ENCODE assay signal across 16 cellular contexts in the genomic region with DNA sequence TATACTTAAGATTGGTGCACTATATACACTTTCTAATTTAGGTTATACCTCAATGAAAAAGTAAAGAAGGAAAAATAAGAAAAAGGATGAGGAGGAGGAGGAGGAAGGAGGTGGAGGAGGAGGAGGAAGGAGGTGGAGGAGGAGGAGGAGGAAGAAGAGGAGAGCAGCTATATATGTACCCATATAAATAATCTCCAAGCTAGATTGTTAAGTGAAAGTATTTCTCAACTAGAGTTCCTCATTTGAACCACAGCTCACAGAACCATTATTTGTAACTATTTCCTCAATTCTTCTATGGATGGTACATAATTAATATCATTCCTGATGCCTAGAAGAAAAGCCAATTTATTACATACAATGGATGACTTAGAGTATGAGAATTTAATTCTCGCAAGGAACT.
"Had no signal": no experiment of that assay in that cellular context is flagged by ENCODE, and none has a peak within 500 bp of the region (broad histone marks: within the 10 kb centered on the region; RNA-seq: fewer than 3 reads in every experiment).

No MANE protein-coding gene starts in this region.

- H3K27ac ChIP-seq: brain microvascular endothelial cell, left ventricle myocardium inferior, neutrophil had no signal

- ATAC-seq: natural killer cell; stimulated activated memory B cell treated with anti-CD40 and anti-IgM and Interleukin-4, amounts not matched to agents 10 μg/mL and 1 μg/mL and 100 μg/mL, for 72 hours had no signal

- H3K4me3 ChIP-seq: left ventricle myocardium inferior had no signal

- H3K9me3 ChIP-seq: left ventricle myocardium inferior, neutrophil had no signal

- DNase-seq: activated B cell treated with CpG ODN at 0.5 μM for 24 hours; activated CD4-positive, alpha-beta T cell treated with anti-CD3 and anti-CD28 coated beads, Interleukin-2, amount 10 ng/mL, durations not matched to agents 7 days and 5 days; activated CD8-positive, alpha-beta memory T cell treated with anti-CD3 and anti-CD28 coated beads for 24 hours; activated naive CD8-positive, alpha-beta T cell treated with anti-CD3 and anti-CD28 coated beads for 36 hours; brain microvascular endothelial cell; effector CD8-positive, alpha-beta T cell; foreskin fibroblast; glutamatergic neuron; hypothalamus; left ventricle myocardium inferior; mesenchymal stem cell; natural killer cell; retina; T1000 had no signal

- H3K36me3 ChIP-seq: brain microvascular endothelial cell, left ventricle myocardium inferior, neutrophil had no signal

- H3K27me3 ChIP-seq: brain microvascular endothelial cell, neutrophil had no signal
